Comparison of ENCODE assay signal across 27 cellular contexts in genomic region chr9:37406603-37407401, GRCh38. TPM values are rescaled to one million over a fixed set of nuclear protein-coding genes. Genes with fewer than 3 reads are reported as not detected.
DNase-seq lines count a peak whose midpoint lies in the region; ATAC-seq and TF ChIP-seq lines count a peak whose summit lies in the region.
"Had no signal": no experiment of that assay in that cellular context is flagged by ENCODE, and none has a peak within 500 bp of the region (broad histone marks: within the 10 kb centered on the region; RNA-seq: fewer than 3 reads in every experiment).

No MANE protein-coding gene starts in this region.

- H3K4me1 ChIP-seq in left ventricle myocardium inferior (peaks cover 6% of the 10 kb centered on the region), heart left ventricle (peaks cover 0 to 11% (median 0%) of the 10 kb centered on the region in 12 donors), OCI-LY7 (ENCODE audit: insufficient read depth, low read length, poor library complexity, severe bottlenecking) (peaks cover 98% of the 10 kb centered on the region)
- H3K4me1 ChIP-seq: A549, ascending aorta, right lobe of liver, stomach had no signal

- peak overlapping the region; percentile 94 for H3K4me2 ChIP-seq in OCI-LY7 (ENCODE audit: low read length)
- H3K4me2 ChIP-seq: A549, neural progenitor cell had no signal

- no peaks in the 10 kb centered on the region for H4K20me1 ChIP-seq in OCI-LY7 (ENCODE audit: insufficient read depth, low read length)

- peaks cover 69 to 94% of the 10 kb centered on the region in 2 donors for H3K4me1 Mint-ChIP-seq in stimulated activated naive B cell treated with anti-CD40 and anti-IgM and Interleukin-4, amounts not matched to agents 10 μg/mL and 1 μg/mL and 100 μg/mL, for 72 hours

- TF ChIP-seq CTCF in left ventricle myocardium inferior (IDR thresholded peaks at IDR 0.05; ENCODE audit: borderline replicate concordance) (no peak), heart left ventricle (IDR thresholded peaks at IDR 0.05) (no peak), OCI-LY7 (conservative IDR thresholded peaks at IDR 0.05; ENCODE audit: low read length) (no peak)

- no peaks in the 10 kb centered on the region for H3K27me3 Mint-ChIP-seq in stimulated activated naive B cell treated with anti-CD40 and anti-IgM and Interleukin-4, amounts not matched to agents 10 μg/mL and 1 μg/mL and 100 μg/mL, for 72 hours
- H3K27me3 Mint-ChIP-seq: activated T-cell treated with anti-CD3 and anti-CD28 coated beads, Interleukin-2, amount 50 U/mL, for 24 hours; CD4-positive, alpha-beta memory T cell had no signal

- intact Hi-C loops in left ventricle myocardium inferior (cut with micrococcal nuclease) (no loop called here), heart left ventricle (cut with DNase I) (no loop called here), OCI-LY7 (cut with micrococcal nuclease; ENCODE audit: unreplicated experiment) (loop anchor here (5.0 kb wide), 3 partner anchors 285 to 410 kb away; partner anchors contain the start of gene ZCCHC7)

- POLR2A ChIA-PET in OCI-LY7 (lab: Charles Lee): interaction anchor here (0.5 to 14.0 kb wide), 29 partner anchors 8 to 402 kb away, joined by 3 to 298 read pairs (median 4); partner anchors contain the start of gene POLR1E

- H3K4me3 Mint-ChIP-seq in stimulated activated naive B cell treated with anti-CD40 and anti-IgM and Interleukin-4, amounts not matched to agents 10 μg/mL and 1 μg/mL and 100 μg/mL, for 72 hours: peak overlapping the region; percentile 0 to 55
- H3K4me3 Mint-ChIP-seq: activated naive CD8-positive, alpha-beta T cell treated with anti-CD3 and anti-CD28 coated beads, Interleukin-2, amount 10 ng/mL, durations not matched to agents 7 days and 5 days; activated T-cell treated with anti-CD3 and anti-CD28 coated beads, Interleukin-2, amount 50 U/mL, for 24 hours; CD4-positive, alpha-beta memory T cell; neural progenitor cell had no signal

- H3K27me3 ChIP-seq in left ventricle myocardium inferior (ENCODE audit: low read depth) (no peaks in the 10 kb centered on the region), heart left ventricle (no peaks in the 10 kb centered on the region)
- H3K27me3 ChIP-seq: ascending aorta, neural progenitor cell, Peyer's patch, right lobe of liver, spleen, stomach had no signal

- H3K27ac ChIP-seq in left ventricle myocardium inferior (replicated peaks) (peak overlapping the region; percentile 45), heart left ventricle (peak overlapping the region in 3 of 12 donors; percentile 27 to 69 (median 41)), OCI-LY7 (ENCODE audit: low read depth, low read length, poor library complexity, severe bottlenecking) (peak overlapping the region; percentile 97)
- H3K27ac ChIP-seq: A549, ascending aorta, coronary artery, neural progenitor cell, Peyer's patch, right lobe of liver, spleen, stomach had no signal

- H3K27ac Mint-ChIP-seq in stimulated activated naive B cell treated with anti-CD40 and anti-IgM and Interleukin-4, amounts not matched to agents 10 μg/mL and 1 μg/mL and 100 μg/mL, for 72 hours: peak overlapping the region; percentile 98
- H3K27ac Mint-ChIP-seq: activated naive CD8-positive, alpha-beta T cell treated with anti-CD3 and anti-CD28 coated beads, Interleukin-2, amount 10 ng/mL, durations not matched to agents 7 days and 5 days; activated T-cell treated with anti-CD3 and anti-CD28 coated beads, Interleukin-2, amount 50 U/mL, for 24 hours; neural progenitor cell had no signal

- H3K9me2 ChIP-seq in OCI-LY7 (ENCODE audit: insufficient read depth, low read length): no peaks in the 10 kb centered on the region

- TF ChIP-seq POLR2A in heart left ventricle (IDR thresholded peaks at IDR 0.05): no peak

- CTCF ChIA-PET in OCI-LY7 (lab: Charles Lee; ENCODE audit: unreplicated experiment): interaction anchor here (0.6 to 2.0 kb wide), 9 partner anchors 15 to 109 kb away, joined by 3 to 11 read pairs (median 3); no protein-coding TSS in a partner anchor

- H2AFZ ChIP-seq in OCI-LY7 (ENCODE audit: low read length): no peak overlapping the region; the same call in 1 of the 2 replicates
- H2AFZ ChIP-seq: neural progenitor cell had no signal

- TSS peak; percentile 74 for BruUV-seq in OCI-LY7 (replicated peaks; lab: Mats Ljungman, UMichigan)

- H3K9me3 Mint-ChIP-seq in stimulated activated naive B cell treated with anti-CD40 and anti-IgM and Interleukin-4, amounts not matched to agents 10 μg/mL and 1 μg/mL and 100 μg/mL, for 72 hours: peaks cover 0 to 7% of the 10 kb centered on the region in 2 donors
- H3K9me3 Mint-ChIP-seq: activated naive CD8-positive, alpha-beta T cell treated with anti-CD3 and anti-CD28 coated beads, Interleukin-2, amount 10 ng/mL, durations not matched to agents 7 days and 5 days; activated T-cell treated with anti-CD3 and anti-CD28 coated beads, Interleukin-2, amount 50 U/mL, for 24 hours; CD4-positive, alpha-beta memory T cell; neural progenitor cell had no signal

- no peaks in the 10 kb centered on the region for H3K36me3 ChIP-seq in left ventricle myocardium inferior
- no peaks in the 10 kb centered on the region for H3K36me3 ChIP-seq in heart left ventricle
- H3K36me3 ChIP-seq in OCI-LY7 (ENCODE audit: insufficient read depth, low read length): no peaks in the 10 kb centered on the region
- H3K36me3 ChIP-seq: ascending aorta, neural progenitor cell, Peyer's patch, right lobe of liver, spleen, stomach had no signal

- no peak for DNase-seq in left ventricle myocardium inferior
- DNase-seq in heart left ventricle: no peak
- no peak for DNase-seq in OCI-LY7 (ENCODE audit: low spot score)
- peak; percentile 33 for DNase-seq in islet precursor cell
- no peak for DNase-seq in stimulated activated naive B cell treated with anti-CD40 and anti-IgM and Interleukin-4, amounts not matched to agents 10 μg/mL and 1 μg/mL and 100 μg/mL, for 72 hours
- no peak for DNase-seq in NOMO-1 treated with DMSO at 0.1 percent for 48 hours (lab: John Stamatoyannopoulos, UW; ENCODE audit: unreplicated experiment)
- DNase-seq in A172 (ENCODE audit: low spot score): no peak
- DNase-seq: activated effector memory CD4-positive, alpha-beta T cell treated with anti-CD3 and anti-CD28 coated beads, Interleukin-2, amount 50 U/mL, for 16 hours; activated naive CD8-positive, alpha-beta T cell treated with anti-CD3 and anti-CD28 coated beads, Interleukin-2, amount 10 ng/mL, durations not matched to agents 7 days and 5 days; activated T-cell treated with anti-CD3 and anti-CD28 coated beads, Interleukin-2, amount 50 U/mL, for 24 hours; CD4-positive, alpha-beta memory T cell; effector memory CD4-positive, alpha-beta T cell; mesendoderm; NCI-H1092 treated with DMSO at 0.1 percent for 48 hours; NCI-H1694 treated with DMSO at 0.1 percent for 48 hours; Peyer's patch; right lobe of liver; spleen; stimulated activated CD4-positive, alpha-beta T cell treated with anti-CD3 and anti-CD28 coated beads, Interleukin-2, amount 100 ng/mL, for 24 hours; stomach; T1000 had no signal

- H3K9me3 ChIP-seq in left ventricle myocardium inferior (replicated peaks): no peaks in the 10 kb centered on the region
- no peaks in the 10 kb centered on the region for H3K9me3 ChIP-seq in heart left ventricle
- no peaks in the 10 kb centered on the region for H3K9me3 ChIP-seq in OCI-LY7 (ENCODE audit: low read length)
- H3K9me3 ChIP-seq: A549, ascending aorta, Peyer's patch, right lobe of liver, spleen, stomach had no signal

- H3K4me3 ChIP-seq in left ventricle myocardium inferior (no peak overlapping the region), heart left ventricle (no peak overlapping the region), OCI-LY7 (ENCODE audit: low read depth, low read length, poor library complexity, severe bottlenecking) (peak overlapping the region; percentile 74)
- H3K4me3 ChIP-seq: A549, ascending aorta, coronary artery, neural progenitor cell, Peyer's patch, right lobe of liver, spleen, stomach had no signal

- H3K79me2 ChIP-seq in OCI-LY7 (ENCODE audit: insufficient read depth, low read depth, low read length): peaks cover 32% of the 10 kb centered on the region; the same call in 1 of the 2 replicates

- ATAC-seq in heart left ventricle (no peak), HG03442 (IDR thresholded peaks at IDR 0.05; ENCODE audit: unreplicated experiment) (no peak)
- ATAC-seq in stimulated activated naive B cell treated with anti-CD40 and anti-IgM and Interleukin-4, amounts not matched to agents 10 μg/mL and 1 μg/mL and 100 μg/mL, for 72 hours (replicated peaks): no peak
- ATAC-seq: left lobe of liver had no signal

- WGBS in heart left ventricle, 4 donors: 92 to 94% (median 93%) methylated on average over 11 of the region's 11 CpGs

- H3K36me3 Mint-ChIP-seq in stimulated activated naive B cell treated with anti-CD40 and anti-IgM and Interleukin-4, amounts not matched to agents 10 μg/mL and 1 μg/mL and 100 μg/mL, for 72 hours: peaks cover 9 to 29% of the 10 kb centered on the region in 2 donors
- H3K36me3 Mint-ChIP-seq: activated naive CD8-positive, alpha-beta T cell treated with anti-CD3 and anti-CD28 coated beads, Interleukin-2, amount 10 ng/mL, durations not matched to agents 7 days and 5 days; CD4-positive, alpha-beta memory T cell; neural progenitor cell had no signal

RNA-seq across cellular contexts. Expression of gene GRHPR, which starts 15.7 kb away (rescaled TPM):
- total RNA-seq in left ventricle myocardium inferior: 104 TPM
- 100 to 1,000 TPM in 8 of 9 donors, 10 to 100 TPM in 1; 94.9 to 209 (median 111) TPM for total RNA-seq in heart left ventricle
- polyA plus RNA-seq in heart left ventricle: 100 to 1,000 TPM in 1 of 2 donors, 10 to 100 TPM in 1; 91.0 to 134 TPM
- total RNA-seq in OCI-LY7 (2014; rRNA removed; shearing (Covaris generic)): 135 and 148 TPM in 2 replicates
- total RNA-seq in OCI-LY7 (2022): 105 and 106 TPM in 2 replicates
- 127 and 165 TPM in 2 replicates for total RNA-seq in A172 (2014; rRNA removed; shearing (Covaris generic))

RNA-seq across cellular contexts. Expression of gene ZBTB5, which starts 58.4 kb away (rescaled TPM):
- 4.9 TPM for total RNA-seq in left ventricle myocardium inferior
- 1 to 10 TPM; 5.2 to 8.0 (median 6.3) TPM for total RNA-seq in heart left ventricle
- 1 to 10 TPM; 1.8 to 7.4 TPM for polyA plus RNA-seq in heart left ventricle
- 27.9 and 31.9 TPM in 2 replicates for total RNA-seq in OCI-LY7 (2014; rRNA removed; shearing (Covaris generic))
- 20.2 and 23.9 TPM in 2 replicates for total RNA-seq in OCI-LY7 (2022)
- 8.9 and 9.7 TPM in 2 replicates for total RNA-seq in A172 (2014; rRNA removed; shearing (Covaris generic))
